In the genomic region with DNA sequence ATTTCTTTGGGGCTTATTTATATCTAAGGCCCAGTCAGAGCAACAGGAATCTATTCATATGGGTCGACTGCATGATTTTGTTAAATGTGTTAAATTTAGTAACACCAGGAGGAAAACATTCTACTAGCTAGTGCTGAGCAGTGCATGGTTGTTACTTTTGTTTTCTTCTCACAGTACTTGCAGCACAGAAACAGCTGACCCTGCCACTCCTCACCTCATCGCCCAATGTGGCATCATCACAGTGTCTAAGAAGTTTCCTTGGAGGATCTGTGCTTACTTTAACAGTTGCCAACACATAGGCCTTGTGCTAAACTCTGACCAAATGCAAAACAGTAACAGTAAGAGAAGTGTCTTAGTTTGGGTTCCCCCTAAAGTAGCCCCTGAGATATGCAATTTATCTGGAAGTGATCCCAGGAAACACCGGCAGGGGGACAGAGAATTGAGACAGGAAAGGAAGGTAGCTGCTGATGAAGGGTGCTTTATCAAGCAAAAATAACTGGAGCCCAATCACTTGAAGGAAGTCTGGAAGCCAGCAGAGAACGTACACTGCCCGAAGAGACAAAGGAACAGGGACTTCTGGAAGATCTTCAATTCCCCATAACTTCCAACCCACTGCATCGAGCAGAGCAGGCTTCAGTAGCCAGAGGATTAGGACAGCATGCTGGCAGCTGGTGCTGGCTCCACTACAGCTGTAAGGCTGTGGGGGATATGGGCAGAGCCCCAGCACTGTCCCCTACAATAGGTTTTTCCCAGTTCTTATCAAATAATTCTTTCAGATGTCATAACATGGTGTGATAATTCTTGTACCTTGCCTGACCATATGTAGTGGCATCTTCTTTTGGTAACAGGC, we compare ENCODE assay signal across 12 cellular contexts. TPM values are rescaled to one million over a fixed set of nuclear protein-coding genes. Genes with fewer than 3 reads are reported as not detected.
DNase-seq lines count a peak whose midpoint lies in the region; ATAC-seq and TF ChIP-seq lines count a peak whose summit lies in the region.
"Had no signal": no experiment of that assay in that cellular context is flagged by ENCODE, and none has a peak within 500 bp of the region (broad histone marks: within the 10 kb centered on the region; RNA-seq: fewer than 3 reads in every experiment).

No MANE protein-coding gene starts in this region.

- ATAC-seq in GM23338, result peak; percentile 89
- peak; percentile 33 to 74 for ATAC-seq in left cardiac atrium
- ATAC-seq in gastrocnemius medialis, result peak in 1 of 2 donors; percentile 51
- ATAC-seq in HG03378 (IDR thresholded peaks at IDR 0.05; ENCODE audit: unreplicated experiment), result no peak
- ATAC-seq in activated CD8-positive, alpha-beta memory T cell treated with anti-CD3 and anti-CD28 coated beads, Interleukin-2, amount 10 ng/mL, durations not matched to agents 7 days and 5 days, result no peak
- ATAC-seq: stimulated activated memory B cell treated with anti-CD40 and anti-IgM and Interleukin-4, amounts not matched to agents 10 μg/mL and 1 μg/mL and 100 μg/mL, for 72 hours had no signal

- H3K27ac Mint-ChIP-seq in GM23338, result no peak overlapping the region
- no peak overlapping the region for H3K27ac Mint-ChIP-seq in activated CD8-positive, alpha-beta memory T cell treated with anti-CD3 and anti-CD28 coated beads, Interleukin-2, amount 10 ng/mL, durations not matched to agents 7 days and 5 days
- H3K27ac Mint-ChIP-seq: stimulated activated memory B cell treated with anti-CD40 and anti-IgM and Interleukin-4, amounts not matched to agents 10 μg/mL and 1 μg/mL and 100 μg/mL, for 72 hours had no signal

- intact Hi-C loops in ascending aorta (cut with DNase I) (loop anchor here (5.0 kb wide), 1 partner anchor 36 kb away; a partner anchor contains a TSS), left cardiac atrium (cut with DNase I) (no loop called here), gastrocnemius medialis (cut with DNase I; ENCODE audit: low total_unique reads) (no loop called here)

- H3K36me3 ChIP-seq in GM23338 (ENCODE audit: insufficient read depth) (no peaks in the 10 kb centered on the region; the same call in 1 of the 2 replicates), ascending aorta (no peaks in the 10 kb centered on the region), gastrocnemius medialis (no peaks in the 10 kb centered on the region)
- H3K36me3 ChIP-seq: neutrophil had no signal

- peaks cover 11% of the 10 kb centered on the region for H3K9me3 Mint-ChIP-seq in GM23338
- peaks cover 4% of the 10 kb centered on the region for H3K9me3 Mint-ChIP-seq in activated CD8-positive, alpha-beta memory T cell treated with anti-CD3 and anti-CD28 coated beads, Interleukin-2, amount 10 ng/mL, durations not matched to agents 7 days and 5 days (ENCODE audit: low read depth)

- H3K4me3 ChIP-seq in GM23338 (no peak overlapping the region), ascending aorta (peak overlapping the region in 1 of 2 donors; percentile 15), gastrocnemius medialis (no peak overlapping the region)

- H3K27ac ChIP-seq in GM23338 (ENCODE audit: low read depth) (no peak overlapping the region), ascending aorta (peak overlapping the region; percentile 38 to 67), gastrocnemius medialis (peak overlapping the region in 1 of 4 donors; percentile 0)
- H3K27ac ChIP-seq: neutrophil had no signal

- no peaks in the 10 kb centered on the region for H3K9me2 ChIP-seq in GM23338 (ENCODE audit: insufficient read depth)

- peaks cover 2% of the 10 kb centered on the region for H3K27me3 Mint-ChIP-seq in GM23338 (ENCODE audit: insufficient read depth, low read depth, poor library complexity)
- no peaks in the 10 kb centered on the region for H3K27me3 Mint-ChIP-seq in activated CD8-positive, alpha-beta memory T cell treated with anti-CD3 and anti-CD28 coated beads, Interleukin-2, amount 10 ng/mL, durations not matched to agents 7 days and 5 days
- H3K27me3 Mint-ChIP-seq: stimulated activated memory B cell treated with anti-CD40 and anti-IgM and Interleukin-4, amounts not matched to agents 10 μg/mL and 1 μg/mL and 100 μg/mL, for 72 hours had no signal

- H3K36me3 Mint-ChIP-seq in GM23338 (ENCODE audit: low read depth), result peaks cover 8% of the 10 kb centered on the region; the same call in 2 of the 3 replicates
- H3K36me3 Mint-ChIP-seq in activated CD8-positive, alpha-beta memory T cell treated with anti-CD3 and anti-CD28 coated beads, Interleukin-2, amount 10 ng/mL, durations not matched to agents 7 days and 5 days, result peaks cover 5% of the 10 kb centered on the region

- no peak for TF ChIP-seq POLR2A in gastrocnemius medialis (IDR thresholded peaks at IDR 0.05)

- in situ Hi-C loops in gastrocnemius medialis (cut with MboI; ENCODE audit: low sequenced_read_pairs in 4 of 4), result loop anchor here in 1 of 4 donors (10.0 kb wide), 1 partner anchor 103 kb away; no protein-coding TSS in a partner anchor

- CTCF ChIA-PET in activated CD8-positive, alpha-beta memory T cell treated with anti-CD3 and anti-CD28 coated beads, Interleukin-2, amount 10 ng/mL, durations not matched to agents 7 days and 5 days (lab: Charles Lee), result interaction anchor here (0.6 to 0.7 kb wide), 2 partner anchors 30 to 194 kb away, joined by 3 read pairs; no protein-coding TSS in a partner anchor

- H3K4me1 Mint-ChIP-seq in GM23338, result peaks cover 7% of the 10 kb centered on the region; the same call in 2 of the 3 replicates
- peaks cover 4% of the 10 kb centered on the region for H3K4me1 Mint-ChIP-seq in activated CD8-positive, alpha-beta memory T cell treated with anti-CD3 and anti-CD28 coated beads, Interleukin-2, amount 10 ng/mL, durations not matched to agents 7 days and 5 days

- H3K9me3 ChIP-seq in ascending aorta (no peaks in the 10 kb centered on the region), gastrocnemius medialis (no peaks in the 10 kb centered on the region)
- H3K9me3 ChIP-seq: neutrophil had no signal

- no peak overlapping the region for H3K4me2 ChIP-seq in GM23338

- peak overlapping the region; percentile 91 for H2AFZ ChIP-seq in GM23338

- no peaks in the 10 kb centered on the region for H3K79me2 ChIP-seq in GM23338 (replicated peaks; ENCODE audit: insufficient read depth)

- no peaks in the 10 kb centered on the region for H4K20me1 ChIP-seq in GM23338 (replicated peaks; ENCODE audit: insufficient read depth)

- DNase-seq in GM23338 (ENCODE audit: low spot score), result peak; percentile 74
- DNase-seq in ascending aorta (ENCODE audit: low spot score in 2 of 2), result no peak
- DNase-seq in left cardiac atrium, result no peak
- DNase-seq in gastrocnemius medialis, result no peak
- DNase-seq in OCI-M2 (lab: John Stamatoyannopoulos, UW; ENCODE audit: unreplicated experiment), result no peak
- DNase-seq in activated CD8-positive, alpha-beta memory T cell treated with anti-CD3 and anti-CD28 coated beads, Interleukin-2, amount 10 ng/mL, durations not matched to agents 7 days and 5 days, result no peak
- no peak for DNase-seq in effector CD4-positive, alpha-beta T cell
- DNase-seq: activated CD4-positive, alpha-beta T cell treated with anti-CD3 and anti-CD28 coated beads for 1 hour; NCI-H1694 had no signal

- H3K27me3 ChIP-seq in GM23338 (ENCODE audit: insufficient read depth) (no peaks in the 10 kb centered on the region), ascending aorta (no peaks in the 10 kb centered on the region), gastrocnemius medialis (no peaks in the 10 kb centered on the region)
- H3K27me3 ChIP-seq: neutrophil had no signal

- TF ChIP-seq CTCF in GM23338 (conservative IDR thresholded peaks at IDR 0.05; ENCODE audit: low read depth in 2 of 2) (peak; percentile 55 to 59), ascending aorta (IDR thresholded peaks at IDR 0.05) (peak in 1 of 3 experiments; percentile 38), gastrocnemius medialis (IDR thresholded peaks at IDR 0.05 in 4 of 5, conservative IDR thresholded peaks at IDR 0.05 in 1 of 5) (peak in 4 of 5 experiments; percentile 29 to 49 (median 40))

- 0 out of 2 replicates have a peak, but pooled peaks cover 5% of the 10 kb centered on the region for H3K4me1 ChIP-seq in GM23338 (ENCODE audit: insufficient read depth)
- H3K4me1 ChIP-seq in ascending aorta, result peaks cover 7 to 17% of the 10 kb centered on the region in 2 donors
- H3K4me1 ChIP-seq in gastrocnemius medialis, result peaks cover 0 to 12% of the 10 kb centered on the region in 2 donors

- no peaks in the 10 kb centered on the region for H3F3A ChIP-seq in GM23338 (replicated peaks; ENCODE audit: low read depth)

- no peak overlapping the region for H3K4me3 Mint-ChIP-seq in GM23338
- no peak overlapping the region for H3K4me3 Mint-ChIP-seq in activated CD8-positive, alpha-beta memory T cell treated with anti-CD3 and anti-CD28 coated beads, Interleukin-2, amount 10 ng/mL, durations not matched to agents 7 days and 5 days
- H3K4me3 Mint-ChIP-seq: stimulated activated memory B cell treated with anti-CD40 and anti-IgM and Interleukin-4, amounts not matched to agents 10 μg/mL and 1 μg/mL and 100 μg/mL, for 72 hours had no signal

TF ChIP-seq in GM23338, 12 proteins besides CTCF, POLR2A, EP300 and RAD21 (continues in another document):
- no peak for TF ChIP-seq NANOG (IDR thresholded peaks at IDR 0.05; ENCODE audit: borderline replicate concordance)

RNA-seq across cellular contexts. Expression of a gene that starts 36.0 kb away (rescaled TPM):
- total RNA-seq in GM23338 (2014; rRNA removed; shearing (Covaris generic)), result 14.3 and 41.4 TPM in 2 replicates
- 12.5 and 20.8 TPM in 2 replicates for polyA plus RNA-seq in GM23338 (2016; fragmentation: Nextera tagmentation; extraction: Ambion mirVana)
- 4.2 TPM for total RNA-seq in ascending aorta
- total RNA-seq in left cardiac atrium, result 10 to 100 TPM; 12.7 to 13.8 TPM
- total RNA-seq in gastrocnemius medialis, result 1 to 10 TPM; 2.0 to 3.0 (median 2.3) TPM
- 10 to 100 TPM in 1 of 2 experiments, 1 to 10 TPM in 1; 9.5 to 13.3 TPM for total RNA-seq in activated CD8-positive, alpha-beta memory T cell treated with anti-CD3 and anti-CD28 coated beads, Interleukin-2, amount 10 ng/mL, durations not matched to agents 7 days and 5 days

Comparison
In these comparisons a context has a peak if more than half of its experiments do, and no peak if none do; other contexts are left out.
1. ATAC-seq: peak in GM23338 (single experiment) and left cardiac atrium (2 of 2); none in HG03378 (single experiment) and activated CD8-positive, alpha-beta memory T cell treated with anti-CD3 and anti-CD28 coated beads, Interleukin-2, amount 10 ng/mL, durations not matched to agents 7 days and 5 days (single experiment).